In the genomic region with DNA sequence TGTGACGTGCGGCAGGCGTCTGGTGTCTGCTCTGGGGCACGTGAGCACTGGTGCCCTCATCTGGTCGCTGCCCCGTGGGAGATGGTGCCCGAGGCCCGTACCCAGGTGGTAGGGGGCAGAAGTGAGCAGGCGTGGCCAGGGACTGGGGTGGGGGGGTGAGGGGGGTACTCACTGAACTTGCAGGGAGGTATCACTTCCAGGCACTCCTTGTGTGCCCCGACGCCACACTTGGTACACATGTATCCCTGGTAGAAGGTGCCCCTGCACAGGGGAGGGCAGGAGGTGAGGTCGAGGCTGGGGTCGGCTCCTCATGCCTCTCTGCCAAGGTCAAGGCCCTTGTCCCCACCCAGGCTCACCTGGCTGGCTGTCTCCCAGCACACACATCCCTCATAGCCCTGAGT, we compare ENCODE assay signal across 14 cellular contexts.
"Had no signal": no experiment of that assay in that cellular context is flagged by ENCODE, and none has a peak within 500 bp of the region (broad histone marks: within the 10 kb centered on the region; RNA-seq: fewer than 3 reads in every experiment).

No MANE protein-coding gene starts in this region.

- H3K36me3 ChIP-seq: uterus had no signal

- H3K4me1 ChIP-seq: uterus had no signal

- H3K9me3 Mint-ChIP-seq: activated CD4-positive, alpha-beta memory T cell treated with anti-CD3 and anti-CD28 coated beads for 36 hours; effector memory CD8-positive, alpha-beta T cell; mesothelial cell of epicardium; nephron had no signal

- H3K27me3 Mint-ChIP-seq: activated CD4-positive, alpha-beta memory T cell treated with anti-CD3 and anti-CD28 coated beads for 36 hours; activated CD8-positive, alpha-beta memory T cell treated with anti-CD3 and anti-CD28 coated beads, Interleukin-2, amount 10 ng/mL, durations not matched to agents 7 days and 5 days; activated naive CD8-positive, alpha-beta T cell; effector memory CD8-positive, alpha-beta T cell had no signal

- DNase-seq: activated CD4-positive, alpha-beta memory T cell treated with anti-CD3 and anti-CD28 coated beads for 36 hours; activated CD4-positive, alpha-beta T cell treated with anti-CD3 and anti-CD28 coated beads for 4 hours; activated CD8-positive, alpha-beta memory T cell treated with anti-CD3 and anti-CD28 coated beads, Interleukin-2, amount 10 ng/mL, durations not matched to agents 7 days and 5 days; effector memory CD8-positive, alpha-beta T cell; lower lobe of right lung; nucleus accumbens; sigmoid colon; stimulated activated naive CD4-positive, alpha-beta T cell treated with Interleukin-2 at 50 U/mL for 16 hours; T-helper 2 cell; uterus had no signal

- H3K4me3 Mint-ChIP-seq: activated CD4-positive, alpha-beta memory T cell treated with anti-CD3 and anti-CD28 coated beads for 36 hours; activated CD8-positive, alpha-beta memory T cell treated with anti-CD3 and anti-CD28 coated beads, Interleukin-2, amount 10 ng/mL, durations not matched to agents 7 days and 5 days; activated naive CD8-positive, alpha-beta T cell; effector memory CD8-positive, alpha-beta T cell; mesothelial cell of epicardium; nephron had no signal

- H3K27ac ChIP-seq: lower lobe of right lung, sigmoid colon, tibial nerve, uterus had no signal

- ATAC-seq: activated CD8-positive, alpha-beta memory T cell treated with anti-CD3 and anti-CD28 coated beads, Interleukin-2, amount 10 ng/mL, durations not matched to agents 7 days and 5 days; effector memory CD8-positive, alpha-beta T cell; lower lobe of right lung had no signal

- H3K4me3 ChIP-seq: lower lobe of right lung, sigmoid colon, tibial nerve, uterus had no signal

- H3K36me3 Mint-ChIP-seq: activated CD4-positive, alpha-beta memory T cell treated with anti-CD3 and anti-CD28 coated beads for 36 hours; activated CD8-positive, alpha-beta memory T cell treated with anti-CD3 and anti-CD28 coated beads, Interleukin-2, amount 10 ng/mL, durations not matched to agents 7 days and 5 days; activated naive CD8-positive, alpha-beta T cell had no signal

- H3K27me3 ChIP-seq: sigmoid colon, tibial nerve, uterus had no signal

- H3K4me1 Mint-ChIP-seq: nephron had no signal

- H3K9me3 ChIP-seq: lower lobe of right lung, sigmoid colon, tibial nerve, uterus had no signal

- H3K27ac Mint-ChIP-seq: activated CD4-positive, alpha-beta memory T cell treated with anti-CD3 and anti-CD28 coated beads for 36 hours; activated CD8-positive, alpha-beta memory T cell treated with anti-CD3 and anti-CD28 coated beads, Interleukin-2, amount 10 ng/mL, durations not matched to agents 7 days and 5 days; activated naive CD8-positive, alpha-beta T cell; effector memory CD8-positive, alpha-beta T cell had no signal
